16 cellular contexts compared by ENCODE assay signal in genomic region chr16:31474173-31474714, GRCh38. TPM values are rescaled to one million over a fixed set of nuclear protein-coding genes. Genes with fewer than 3 reads are reported as not detected.
DNase-seq lines count a peak whose midpoint lies in the region; ATAC-seq and TF ChIP-seq lines count a peak whose summit lies in the region.
"Had no signal": no experiment of that assay in that cellular context is flagged by ENCODE, and none has a peak within 500 bp of the region (broad histone marks: within the 10 kb centered on the region; RNA-seq: fewer than 3 reads in every experiment).

No MANE protein-coding gene starts in this region.

- H3K23ac ChIP-seq in IMR-90 (ENCODE audit: low read depth, low read length) = no peak overlapping the region

- no peak overlapping the region for H3K9ac ChIP-seq in IMR-90 (ENCODE audit: low read depth, low read length)

- H2BK20ac ChIP-seq in IMR-90 (ENCODE audit: low read depth, low read length) = no peak overlapping the region

- TSS peak; percentile 73 for BruUV-seq in IMR-90 (replicated peaks; lab: Mats Ljungman, UMichigan)

- H3K9me3 ChIP-seq in IMR-90 (ENCODE audit: control insufficient read depth, insufficient read depth, low read length) = no peaks in the 10 kb centered on the region
- H3K9me3 ChIP-seq in SJCRH30 (replicated peaks) = no peaks in the 10 kb centered on the region
- H3K9me3 ChIP-seq: HAP-1, mucosa of descending colon, prostate gland had no signal

- peak overlapping the region; percentile 8; the same call in 1 of the 2 replicates for H3K14ac ChIP-seq in IMR-90 (replicated peaks; ENCODE audit: low read depth, low read length)

- no peak overlapping the region for H3K56ac ChIP-seq in IMR-90 (ENCODE audit: extremely low read depth, insufficient read depth, low read length)

- dilution Hi-C loops in IMR-90 (cut with HindIII; ENCODE audit: low sequenced_read_pairs, unreplicated experiment) = no loop called here

- H3K9me1 ChIP-seq in IMR-90 (ENCODE audit: insufficient read depth, low read length) = peaks cover 21% of the 10 kb centered on the region; the same call in 1 of the 2 replicates

- H3K79me1 ChIP-seq in IMR-90 (ENCODE audit: low read depth in 1 of 2, low read length in 2 of 2) = peaks cover 22 to 73% of the 10 kb centered on the region in 2 experiments; a peak in 3 of 4 replicates

- H3K18ac ChIP-seq in IMR-90 (ENCODE audit: low read depth, low read length) = no peak overlapping the region

- in situ Hi-C loops in IMR-90 (cut with MboI; ENCODE audit: low sequenced_read_pairs) = loop anchor here (25.0 kb wide), 1 partner anchor 388 kb away; the partner anchor contains the start of gene ZNF267

- ATAC-seq in IMR-90 (ENCODE audit: low read depth) (peak; percentile 1; the same call in 1 of the 2 replicates), SK-N-SH treated with all-trans-retinoic acid at 6 μM for 48 hours (no peak), HG02610 (IDR thresholded peaks at IDR 0.05; ENCODE audit: unreplicated experiment) (no peak)
- ATAC-seq: mucosa of descending colon; stimulated activated effector memory CD8-positive, alpha-beta T cell treated with anti-CD3 and anti-CD28 coated beads, Interleukin-12 subunit alpha, Interleukin-12 subunit beta, amount 100 ng/mL, for 72 hours had no signal

- peak; percentile 91 for DNase-seq in AG10803 (ENCODE audit: low read depth)
- peak; percentile 90 for DNase-seq in IMR-90
- peak; percentile 71 for DNase-seq in choroid plexus epithelial cell (ENCODE audit: low read depth)
- DNase-seq in non-pigmented ciliary epithelial cell (ENCODE audit: low read depth) = peak; percentile 79
- no peak for DNase-seq in SJCRH30
- no peak for DNase-seq in Kasumi-1 (lab: John Stamatoyannopoulos, UW)
- DNase-seq: activated B cell treated with CpG ODN at 0.5 μM for 24 hours; CD4-positive, CD25-positive, alpha-beta regulatory T cell; glutamatergic neuron had no signal

- H3K27me3 ChIP-seq in IMR-90 (ENCODE audit: control insufficient read depth, insufficient read depth, low read length) = no peaks in the 10 kb centered on the region
- no peaks in the 10 kb centered on the region for H3K27me3 ChIP-seq in SJCRH30

- TF ChIP-seq POLR2A in IMR-90 (IDR thresholded peaks at IDR 0.05; ENCODE audit: low read depth, low read length) = peak; percentile 22; the same call in 1 of the 2 replicates

- H2BK5ac ChIP-seq in IMR-90 (ENCODE audit: low read depth, low read length, poor library complexity, severe bottlenecking) = no peak overlapping the region

- intact Hi-C loops in IMR-90 (cut with micrococcal nuclease) = no loop called here

- peak overlapping the region; percentile 57; the same call in 1 of the 2 replicates for H2AK5ac ChIP-seq in IMR-90 (ENCODE audit: low read depth, low read length)

- no peak overlapping the region for H3K27ac ChIP-seq in IMR-90 (ENCODE audit: insufficient read depth, low read length)
- H3K27ac ChIP-seq in SJCRH30 = no peak overlapping the region
- H3K27ac ChIP-seq: prostate gland had no signal

- no peak overlapping the region for H3K4me2 ChIP-seq in IMR-90 (ENCODE audit: low read depth, low read length)

- no peak; the same call in 1 of the 2 replicates for TF ChIP-seq CTCF in AG10803 (conservative IDR thresholded peaks at IDR 0.05; ENCODE audit: low read length)
- no peak for TF ChIP-seq CTCF in IMR-90 (conservative IDR thresholded peaks at IDR 0.05; ENCODE audit: low read depth, low read length)
- TF ChIP-seq CTCF in choroid plexus epithelial cell (conservative IDR thresholded peaks at IDR 0.05; ENCODE audit: low read depth, low read length) = peak; percentile 22

- no peak overlapping the region for H4K91ac ChIP-seq in IMR-90 (ENCODE audit: insufficient read depth, low read depth, low read length)

- POLR2A ChIA-PET in IMR-90 (lab: Charles Lee; ENCODE audit: unreplicated experiment) = no interaction called here

- H2BK120ac ChIP-seq in IMR-90 (ENCODE audit: low read depth, low read length) = no peak overlapping the region

- no peak overlapping the region for H4K5ac ChIP-seq in IMR-90 (ENCODE audit: low read depth, low read length)

- no peak for TF ChIP-seq RAD21 in IMR-90 (IDR thresholded peaks at IDR 0.05; ENCODE audit: low read length)

- no peak overlapping the region for H2AK9ac ChIP-seq in IMR-90 (replicated peaks; ENCODE audit: low read depth, low read length, poor library complexity)

- H2AFZ ChIP-seq in IMR-90 (replicated peaks; ENCODE audit: low read length, poor library complexity) = no peak overlapping the region

- H3K4me3 ChIP-seq in AG10803 (ENCODE audit: low read length) = no peak overlapping the region
- no peak overlapping the region for H3K4me3 ChIP-seq in IMR-90 (ENCODE audit: insufficient read depth, low read depth, low read length)
- H3K4me3 ChIP-seq in choroid plexus epithelial cell (ENCODE audit: low read depth, low read length) = no peak overlapping the region
- no peak overlapping the region for H3K4me3 ChIP-seq in SJCRH30
- H3K4me3 ChIP-seq: HAP-1, mucosa of descending colon, prostate gland had no signal

- H3K36me3 ChIP-seq in IMR-90 (ENCODE audit: control insufficient read depth, insufficient read depth, low read length) = peaks cover 52% of the 10 kb centered on the region
- peaks cover 34% of the 10 kb centered on the region for H3K36me3 ChIP-seq in SJCRH30
- H3K36me3 ChIP-seq: HAP-1, prostate gland had no signal

- peak overlapping the region in 1 of 2 experiments; percentile 10; a peak in 1 of 4 replicates for H4K8ac ChIP-seq in IMR-90 (ENCODE audit: low read depth in 2 of 2, low read length in 2 of 2)

- H2BK15ac ChIP-seq in IMR-90 (ENCODE audit: low read depth, low read length) = no peak overlapping the region

- WGBS in IMR-90 (ENCODE audit: extremely low coverage in 2 of 2, insufficient read length in 1 of 2), 2 experiments = 38% methylated on average over 3 of the region's 12 CpGs; no CpG with 5 or more reads in 1 of the 2 experiments

- peaks cover 13% of the 10 kb centered on the region for H3K4me1 ChIP-seq in IMR-90 (ENCODE audit: control insufficient read depth, insufficient read depth, low read length)
- 0 out of 2 replicates have a peak, but pooled peaks cover 2% of the 10 kb centered on the region for H3K4me1 ChIP-seq in SJCRH30
- H3K4me1 ChIP-seq: prostate gland had no signal

- no peak overlapping the region for H3K4ac ChIP-seq in IMR-90 (ENCODE audit: low read depth, low read length)

- CTCF ChIA-PET in IMR-90 (lab: Yijun Ruan, JAX) = no interaction called here

- H4K20me1 ChIP-seq in IMR-90 (ENCODE audit: insufficient read depth, low read length) = peaks cover 61% of the 10 kb centered on the region

TF ChIP-seq in IMR-90, 13 proteins besides CTCF, POLR2A, EP300 and RAD21:
- peak; percentile 33; the same call in 1 of the 2 replicates for TF ChIP-seq CEBPB (IDR thresholded peaks at IDR 0.05; ENCODE audit: low read depth, low read length)
- no peak for TF ChIP-seq MXI1 (IDR thresholded peaks at IDR 0.05; ENCODE audit: borderline replicate concordance, low read depth, low read length)
- no peak for TF ChIP-seq RCOR1 (IDR thresholded peaks at IDR 0.05; ENCODE audit: insufficient replicate concordance, low read length)
- TF ChIP-seq SMC3 (IDR thresholded peaks at IDR 0.05; ENCODE audit: low read depth, low read length) = 0 out of 2 replicates have a peak, but pooled peaks have one; percentile 3
TF ChIP-seq in IMR-90: peak in this region for 2.

TF ChIP-seq in SK-N-SH treated with all-trans-retinoic acid at 6 μM for 48 hours, 23 proteins besides CTCF, POLR2A, EP300 and RAD21 (continues in another document):
- TF ChIP-seq, protein P1, sequence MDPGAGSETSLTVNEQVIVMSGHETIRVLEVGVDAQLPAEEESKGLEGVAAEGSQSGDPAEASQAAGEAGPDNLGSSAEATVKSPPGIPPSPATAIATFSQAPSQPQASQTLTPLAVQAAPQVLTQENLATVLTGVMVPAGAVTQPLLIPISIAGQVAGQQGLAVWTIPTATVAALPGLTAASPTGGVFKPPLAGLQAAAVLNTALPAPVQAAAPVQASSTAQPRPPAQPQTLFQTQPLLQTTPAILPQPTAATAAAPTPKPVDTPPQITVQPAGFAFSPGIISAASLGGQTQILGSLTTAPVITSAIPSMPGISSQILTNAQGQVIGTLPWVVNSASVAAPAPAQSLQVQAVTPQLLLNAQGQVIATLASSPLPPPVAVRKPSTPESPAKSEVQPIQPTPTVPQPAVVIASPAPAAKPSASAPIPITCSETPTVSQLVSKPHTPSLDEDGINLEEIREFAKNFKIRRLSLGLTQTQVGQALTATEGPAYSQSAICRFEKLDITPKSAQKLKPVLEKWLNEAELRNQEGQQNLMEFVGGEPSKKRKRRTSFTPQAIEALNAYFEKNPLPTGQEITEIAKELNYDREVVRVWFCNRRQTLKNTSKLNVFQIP (CRISPR knock-in tag; IDR thresholded peaks at IDR 0.05; ENCODE audit: borderline replicate concordance, low read depth) = no peak

RNA-seq across cellular contexts. Expression of gene TGFB1I1, which starts 2.3 kb away (rescaled TPM):
- total RNA-seq in IMR-90 (2012; rRNA removed) = 24.9 and 30.0 TPM in 2 replicates
- polyA plus RNA-seq in IMR-90 (2012; rRNA removed) = 118 and 128 TPM in 2 replicates
- polyA plus RNA-seq in IMR-90 (2012; cell fraction: cytosol; rRNA removed) = 115 and 151 TPM in 2 replicates
- polyA plus RNA-seq in IMR-90 (2012; cell fraction: nucleus; rRNA removed; ENCODE audit: low replicate concordance) = 210 and 556 TPM in 2 replicates
- 12.9 and 13.1 TPM in 2 replicates for total RNA-seq in SJCRH30 (2014; rRNA removed; shearing (Covaris generic))

RNA-seq across cellular contexts. Expression of gene SLC5A2, which starts 8.7 kb away (rescaled TPM):
- under 0.01 TPM in 1 of 2 replicates, not detected in the other for total RNA-seq in IMR-90 (2012; rRNA removed)
- polyA plus RNA-seq in IMR-90 (2012; rRNA removed) = 0.10 TPM in 1 of 2 replicates, not detected in the other
- 0.03 and 0.04 TPM in 2 replicates for polyA plus RNA-seq in IMR-90 (2012; cell fraction: cytosol; rRNA removed)
- polyA plus RNA-seq in IMR-90 (2012; cell fraction: nucleus; rRNA removed; ENCODE audit: low replicate concordance) = 0.17 and 0.38 TPM in 2 replicates
- total RNA-seq in SJCRH30 (2014; rRNA removed; shearing (Covaris generic)) = 0.04 TPM in 1 of 2 replicates, not detected in the other
- total RNA-seq: activated B cell treated with CpG ODN at 0.5 μM for 24 hours had no signal
- polyA plus RNA-seq: keratinocyte had no signal

RNA-seq across cellular contexts. Expression of gene ARMC5, which starts 14.9 kb away (rescaled TPM):
- 2.3 and 3.1 TPM in 2 replicates for total RNA-seq in IMR-90 (2012; rRNA removed)
- polyA plus RNA-seq in IMR-90 (2012; rRNA removed) = 7.5 and 10.2 TPM in 2 replicates
- polyA plus RNA-seq in IMR-90 (2012; cell fraction: cytosol; rRNA removed) = 9.2 and 11.1 TPM in 2 replicates
- 37.2 and 59.8 TPM in 2 replicates for polyA plus RNA-seq in IMR-90 (2012; cell fraction: nucleus; rRNA removed; ENCODE audit: low replicate concordance)
- total RNA-seq in SJCRH30 (2014; rRNA removed; shearing (Covaris generic)) = 6.1 and 6.7 TPM in 2 replicates

RNA-seq across cellular contexts. Expression of gene ZNF843, which starts 31.7 kb away (rescaled TPM):
- under 0.01 TPM in 2 replicates for total RNA-seq in IMR-90 (2012; rRNA removed)
- 0.13 and 0.27 TPM in 2 replicates for polyA plus RNA-seq in IMR-90 (2012; rRNA removed)
- polyA plus RNA-seq in IMR-90 (2012; cell fraction: cytosol; rRNA removed) = 0.16 and 0.34 TPM in 2 replicates
- polyA plus RNA-seq in IMR-90 (2012; cell fraction: nucleus; rRNA removed; ENCODE audit: low replicate concordance) = 0.09 and 0.16 TPM in 2 replicates
- 0.14 TPM in 1 of 2 replicates, not detected in the other for total RNA-seq in SJCRH30 (2014; rRNA removed; shearing (Covaris generic))

RNA-seq across cellular contexts. Expression of gene RUSF1, which starts 33.9 kb away (rescaled TPM):
- 22.2 and 22.9 TPM in 2 replicates for total RNA-seq in IMR-90 (2012; rRNA removed)
- polyA plus RNA-seq in IMR-90 (2012; rRNA removed) = 63.6 and 65.0 TPM in 2 replicates
- 26.5 and 46.5 TPM in 2 replicates for polyA plus RNA-seq in IMR-90 (2012; cell fraction: cytosol; rRNA removed)
- 212 and 436 TPM in 2 replicates for polyA plus RNA-seq in IMR-90 (2012; cell fraction: nucleus; rRNA removed; ENCODE audit: low replicate concordance)
- total RNA-seq in SJCRH30 (2014; rRNA removed; shearing (Covaris generic)) = 20.8 and 21.0 TPM in 2 replicates

Comparison
In these comparisons a context has a peak if more than half of its experiments do, and no peak if none do; other contexts are left out.
1. DNase-seq: peak in AG10803 (single experiment), IMR-90 (single experiment), choroid plexus epithelial cell (single experiment) and non-pigmented ciliary epithelial cell (single experiment); none in SJCRH30 (0 of 2) and Kasumi-1 (0 of 2).